In the genomic region with DNA sequence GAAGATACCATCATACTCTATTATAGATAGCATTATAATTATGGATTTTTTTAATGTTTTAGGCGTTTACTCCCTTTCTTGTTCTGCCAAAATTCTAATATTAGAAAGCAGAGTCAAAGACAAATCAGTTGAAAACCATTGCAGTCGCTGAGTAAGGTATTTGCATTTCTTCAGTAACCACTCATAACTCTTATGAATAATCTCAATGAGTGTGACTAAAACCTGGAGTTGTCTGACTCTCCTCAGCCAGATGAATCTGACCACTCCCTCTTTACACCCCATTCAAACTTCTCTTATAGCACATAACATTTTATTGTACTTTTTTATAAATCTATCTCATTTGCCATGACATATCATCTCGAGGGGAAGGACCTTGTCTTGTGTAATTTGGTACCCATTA, we compare ENCODE assay signal across 33 cellular contexts.
"Had no signal": no experiment of that assay in that cellular context is flagged by ENCODE, and none has a peak within 500 bp of the region (broad histone marks: within the 10 kb centered on the region; RNA-seq: fewer than 3 reads in every experiment).

No MANE protein-coding gene starts in this region.

- H3K27ac Mint-ChIP-seq: activated CD8-positive, alpha-beta T cell treated with anti-CD3 and anti-CD28 coated beads for 36 hours; activated naive CD8-positive, alpha-beta T cell treated with anti-CD3 and anti-CD28 coated beads for 36 hours; activated T-cell treated with anti-CD3 and anti-CD28 coated beads, Interleukin-2, amount 50 U/mL, for 72 hours; activated T-helper 17 cell treated with anti-CD3 and anti-CD28 coated beads, Interleukin-2, amount 50 U/mL, for 72 hours had no signal

- H3K4me2 ChIP-seq: PC-9 had no signal

- H3K9me3 ChIP-seq: ascending aorta, body of pancreas had no signal

- ATAC-seq: activated CD8-positive, alpha-beta T cell treated with anti-CD3 and anti-CD28 coated beads for 36 hours; activated T-cell treated with anti-CD3 and anti-CD28 coated beads, Interleukin-2, amount 50 U/mL, for 72 hours; activated T-helper 17 cell treated with anti-CD3 and anti-CD28 coated beads, Interleukin-2, amount 50 U/mL, for 72 hours; body of pancreas had no signal

- H2AFZ ChIP-seq: PC-9 had no signal

- H3K27ac ChIP-seq: ascending aorta, body of pancreas, breast epithelium, PC-9, WERI-Rb-1 had no signal

- H3K4me3 Mint-ChIP-seq: activated CD8-positive, alpha-beta T cell treated with anti-CD3 and anti-CD28 coated beads for 36 hours; activated naive CD8-positive, alpha-beta T cell treated with anti-CD3 and anti-CD28 coated beads for 36 hours; activated T-cell treated with anti-CD3 and anti-CD28 coated beads, Interleukin-2, amount 50 U/mL, for 72 hours; activated T-helper 17 cell treated with anti-CD3 and anti-CD28 coated beads, Interleukin-2, amount 50 U/mL, for 72 hours had no signal

- H3K36me3 ChIP-seq: ascending aorta, breast epithelium, WERI-Rb-1 had no signal

- H3K27me3 Mint-ChIP-seq: activated CD8-positive, alpha-beta T cell treated with anti-CD3 and anti-CD28 coated beads for 36 hours; activated naive CD8-positive, alpha-beta T cell treated with anti-CD3 and anti-CD28 coated beads for 36 hours; activated T-helper 17 cell treated with anti-CD3 and anti-CD28 coated beads, Interleukin-2, amount 50 U/mL, for 72 hours had no signal

- H3K4me1 Mint-ChIP-seq: activated naive CD8-positive, alpha-beta T cell treated with anti-CD3 and anti-CD28 coated beads for 36 hours; activated T-helper 17 cell treated with anti-CD3 and anti-CD28 coated beads, Interleukin-2, amount 50 U/mL, for 72 hours had no signal

- H3K27me3 ChIP-seq: ascending aorta, body of pancreas, breast epithelium had no signal

- FAIRE-seq: RCC 7860 had no signal

- DNase-seq: activated CD4-positive, alpha-beta T cell treated with anti-CD3 and anti-CD28 coated beads for 1 hour; activated CD4-positive, alpha-beta T cell treated with anti-CD3 and anti-CD28 coated beads for 48 hours; activated CD4-positive, CD25-positive, alpha-beta regulatory T cell; activated CD8-positive, alpha-beta T cell treated with anti-CD3 and anti-CD28 coated beads for 36 hours; activated effector memory CD4-positive, alpha-beta T cell treated with anti-CD3 and anti-CD28 coated beads, Interleukin-2, amount 50 U/mL, for 16 hours; activated naive CD4-positive, alpha-beta T cell; activated naive CD4-positive, alpha-beta T cell treated with anti-CD3 and anti-CD28 coated beads, Interleukin-2, amount 50 U/mL, for 16 hours; activated naive CD8-positive, alpha-beta T cell treated with anti-CD3 and anti-CD28 coated beads for 36 hours; activated T-cell treated with anti-CD3 and anti-CD28 coated beads, Interleukin-2, amount 50 U/mL, for 1 hour; activated T-cell treated with anti-CD3 and anti-CD28 coated beads, Interleukin-2, amount 50 U/mL, for 72 hours; amygdala; body of pancreas; caudate nucleus; cerebellar nuclear complex; Karpas-422; NCI-H1105; NCI-H1417 treated with DMSO at 0.1 percent for 48 hours; NCI-H1694; NCI-H1930; NCI-H2081 treated with DMSO at 0.1 percent for 48 hours; NCI-H226; NCI-H446 treated with DMSO at 0.1 percent for 48 hours; NCI-H526; NCI-H748 treated with DMSO at 0.1 percent for 48 hours; NK-92 treated with Interleukin-12 subunit alpha and Interleukin-12 subunit beta, amount 100 ng/mL, for 24 hours; PC-9; Right ventricle myocardium superior; T1000; WERI-Rb-1 had no signal

- H3K4me1 ChIP-seq: ascending aorta, body of pancreas, breast epithelium had no signal

- H3K36me3 Mint-ChIP-seq: activated naive CD8-positive, alpha-beta T cell treated with anti-CD3 and anti-CD28 coated beads for 36 hours had no signal

- H3K4me3 ChIP-seq: ascending aorta, body of pancreas, breast epithelium, PC-9 had no signal
